Comparison of ENCODE assay signal across 21 cellular contexts in genomic region chr7:40058027-40058426, GRCh38.
"Had no signal": no experiment of that assay in that cellular context is flagged by ENCODE, and none has a peak within 500 bp of the region (broad histone marks: within the 10 kb centered on the region; RNA-seq: fewer than 3 reads in every experiment).

No MANE protein-coding gene starts in this region.

- H3K9me3 Mint-ChIP-seq: activated naive CD4-positive, alpha-beta T cell treated with anti-CD3 and anti-CD28 coated beads for 36 hours; activated naive CD8-positive, alpha-beta T cell treated with anti-CD3 and anti-CD28 coated beads for 36 hours; activated T-cell treated with anti-CD3 and anti-CD28 coated beads, Interleukin-2, amount 50 U/mL, for 72 hours; naive B cell; neural crest cell had no signal

- H3K27me3 ChIP-seq: adrenal gland, brain microvascular endothelial cell, heart left ventricle, left lung, pancreas, tibial nerve had no signal

- H3K27ac Mint-ChIP-seq: activated naive CD4-positive, alpha-beta T cell treated with anti-CD3 and anti-CD28 coated beads for 36 hours; activated naive CD8-positive, alpha-beta T cell treated with anti-CD3 and anti-CD28 coated beads for 36 hours had no signal

- H3K27me3 Mint-ChIP-seq: activated naive CD8-positive, alpha-beta T cell treated with anti-CD3 and anti-CD28 coated beads for 36 hours; naive B cell had no signal

- H3K27ac ChIP-seq: adrenal gland, brain microvascular endothelial cell, heart left ventricle, left lung, lower lobe of right lung, pancreas, psoas muscle had no signal

- H3K36me3 ChIP-seq: pancreas had no signal

- DNase-seq: activated CD4-positive, alpha-beta T cell treated with anti-CD3 and anti-CD28 coated beads for 1 hour; activated naive CD4-positive, alpha-beta T cell treated with anti-CD3 and anti-CD28 coated beads for 36 hours; activated naive CD8-positive, alpha-beta T cell treated with anti-CD3 and anti-CD28 coated beads for 36 hours; activated T-cell treated with anti-CD3 and anti-CD28 coated beads for 4 hours; activated T-cell treated with anti-CD3 and anti-CD28 coated beads, Interleukin-2, amount 50 U/mL, for 72 hours; aorta; hypothalamus; kidney glomerular epithelial cell; lower lobe of right lung; naive B cell; pancreas; psoas muscle; stimulated activated CD4-positive, alpha-beta T cell treated with anti-CD3 and anti-CD28 coated beads, Interleukin-15, amount 100 ng/mL, for 24 hours; stimulated activated naive CD4-positive, alpha-beta T cell treated with Interleukin-2 at 50 U/mL for 16 hours had no signal

- H3K4me3 ChIP-seq: adrenal gland, heart left ventricle, left lung, lower lobe of right lung, pancreas, psoas muscle, tibial nerve had no signal

- H3K9me3 ChIP-seq: adrenal gland, heart left ventricle, left lung, lower lobe of right lung, pancreas, psoas muscle, tibial nerve had no signal

- H3K4me1 Mint-ChIP-seq: activated naive CD8-positive, alpha-beta T cell treated with anti-CD3 and anti-CD28 coated beads for 36 hours had no signal

- H3K36me3 Mint-ChIP-seq: activated naive CD8-positive, alpha-beta T cell treated with anti-CD3 and anti-CD28 coated beads for 36 hours had no signal

- ATAC-seq: activated T-cell treated with anti-CD3 and anti-CD28 coated beads, Interleukin-2, amount 50 U/mL, for 72 hours; esophagus mucosa had no signal

- H3K4me3 Mint-ChIP-seq: activated naive CD4-positive, alpha-beta T cell treated with anti-CD3 and anti-CD28 coated beads for 36 hours; activated naive CD8-positive, alpha-beta T cell treated with anti-CD3 and anti-CD28 coated beads for 36 hours; activated T-cell treated with anti-CD3 and anti-CD28 coated beads, Interleukin-2, amount 50 U/mL, for 72 hours; naive B cell; neural crest cell had no signal
